21 cellular contexts compared by ENCODE assay signal in the genomic region with DNA sequence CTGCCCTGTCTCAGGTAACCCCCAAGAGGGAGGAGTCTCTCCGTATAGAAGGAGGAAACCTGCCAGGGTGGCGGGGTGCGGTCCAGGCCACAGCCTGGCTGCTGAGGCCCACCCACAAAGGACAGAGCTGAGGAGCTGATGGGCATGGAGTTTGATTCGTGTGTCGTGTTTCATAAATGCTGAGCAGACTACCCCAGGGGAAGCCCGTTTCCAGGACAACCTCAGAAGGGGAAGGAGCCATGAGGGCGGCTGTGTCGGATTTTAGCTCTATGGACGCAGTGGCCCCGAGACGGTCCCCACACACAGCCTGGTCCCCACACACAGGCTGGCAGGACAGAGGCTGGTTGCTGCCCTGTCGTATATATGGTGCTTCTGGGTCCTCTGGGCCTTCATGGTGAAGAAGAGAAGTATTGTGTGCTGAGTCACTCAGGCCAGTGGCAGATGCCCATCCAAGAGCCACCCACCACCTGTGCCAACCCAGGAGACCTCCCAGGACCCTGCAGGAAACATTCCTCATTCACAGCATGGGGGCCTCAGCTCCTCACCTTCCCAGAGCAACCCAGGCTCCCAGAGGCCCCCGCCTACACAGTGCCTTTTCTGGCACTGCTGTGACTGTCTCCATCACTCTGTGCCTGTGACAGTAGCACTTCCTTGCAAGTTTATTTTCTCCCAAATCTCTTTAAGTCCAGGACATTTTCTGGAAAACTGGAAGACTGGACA.
"Had no signal": no experiment of that assay in that cellular context is flagged by ENCODE, and none has a peak within 500 bp of the region (broad histone marks: within the 10 kb centered on the region; RNA-seq: fewer than 3 reads in every experiment).

No MANE protein-coding gene starts in this region.

- H3K27ac Mint-ChIP-seq: activated CD4-positive, alpha-beta memory T cell treated with anti-CD3 and anti-CD28 coated beads for 36 hours; activated CD8-positive, alpha-beta memory T cell treated with anti-CD3 and anti-CD28 coated beads, Interleukin-2, amount 10 ng/mL, durations not matched to agents 7 days and 5 days; mesothelial cell of epicardium; stimulated activated naive CD8-positive, alpha-beta T cell treated with anti-CD3 and anti-CD28 coated beads, Interleukin-15, Interleukin-2, amounts not matched to agents 100 ng/mL and 50 ng/mL, for 24 hours had no signal

- H3K27me3 Mint-ChIP-seq: activated CD4-positive, alpha-beta memory T cell treated with anti-CD3 and anti-CD28 coated beads for 36 hours; activated CD8-positive, alpha-beta memory T cell treated with anti-CD3 and anti-CD28 coated beads, Interleukin-2, amount 10 ng/mL, durations not matched to agents 7 days and 5 days; central memory CD8-positive, alpha-beta T cell; stimulated activated naive CD8-positive, alpha-beta T cell treated with anti-CD3 and anti-CD28 coated beads, Interleukin-15, Interleukin-2, amounts not matched to agents 100 ng/mL and 50 ng/mL, for 24 hours had no signal

- H2AFZ ChIP-seq: parathyroid adenoma had no signal

- H3K4me3 ChIP-seq: testis, upper lobe of left lung had no signal

- H3K36me3 ChIP-seq: upper lobe of left lung had no signal

- H3K4me1 Mint-ChIP-seq: neural crest cell had no signal

- H3K27ac ChIP-seq: parathyroid adenoma, VCaP had no signal

- H3K36me3 Mint-ChIP-seq: activated CD4-positive, alpha-beta memory T cell treated with anti-CD3 and anti-CD28 coated beads for 36 hours; activated CD8-positive, alpha-beta memory T cell treated with anti-CD3 and anti-CD28 coated beads, Interleukin-2, amount 10 ng/mL, durations not matched to agents 7 days and 5 days; brain; mesothelial cell of epicardium had no signal

- H3K79me2 ChIP-seq: parathyroid adenoma had no signal

- H3K9ac ChIP-seq: parathyroid adenoma had no signal

- H3K9me3 ChIP-seq: testis had no signal

- H3K4me3 Mint-ChIP-seq: activated CD4-positive, alpha-beta memory T cell treated with anti-CD3 and anti-CD28 coated beads for 36 hours; activated CD8-positive, alpha-beta memory T cell treated with anti-CD3 and anti-CD28 coated beads, Interleukin-2, amount 10 ng/mL, durations not matched to agents 7 days and 5 days; brain; central memory CD8-positive, alpha-beta T cell; mesothelial cell of epicardium; neural crest cell; stimulated activated naive CD8-positive, alpha-beta T cell treated with anti-CD3 and anti-CD28 coated beads, Interleukin-15, Interleukin-2, amounts not matched to agents 100 ng/mL and 50 ng/mL, for 24 hours had no signal

- DNase-seq: activated CD4-positive, alpha-beta memory T cell treated with anti-CD3 and anti-CD28 coated beads for 36 hours; activated CD4-positive, alpha-beta T cell treated with anti-CD3 and anti-CD28 coated beads for 1 hour; activated CD8-positive, alpha-beta memory T cell treated with anti-CD3 and anti-CD28 coated beads, Interleukin-2, amount 10 ng/mL, durations not matched to agents 7 days and 5 days; activated naive CD4-positive, alpha-beta T cell treated with anti-CD3 and anti-CD28 coated beads, Interleukin-2, amount 50 U/mL, for 16 hours; activated T-cell treated with anti-CD3 and anti-CD28 coated beads, Interleukin-2, amount 50 U/mL, for 1 hour; cortex of kidney; effector CD8-positive, alpha-beta T cell; foreskin fibroblast; stimulated activated CD4-positive, alpha-beta T cell treated with anti-CD3 and anti-CD28 coated beads, Interleukin-15, amount 100 ng/mL, for 24 hours; stimulated activated CD4-positive, alpha-beta T cell treated with anti-CD3 and anti-CD28 coated beads, Interleukin-4, amount 100 ng/mL, for 1 hour; T-helper 1 cell; testis; upper lobe of left lung had no signal

- H3K9me3 Mint-ChIP-seq: activated CD4-positive, alpha-beta memory T cell treated with anti-CD3 and anti-CD28 coated beads for 36 hours; central memory CD8-positive, alpha-beta T cell; mesothelial cell of epicardium; neural crest cell; stimulated activated naive CD8-positive, alpha-beta T cell treated with anti-CD3 and anti-CD28 coated beads, Interleukin-15, Interleukin-2, amounts not matched to agents 100 ng/mL and 50 ng/mL, for 24 hours had no signal

- ATAC-seq: activated CD8-positive, alpha-beta memory T cell treated with anti-CD3 and anti-CD28 coated beads, Interleukin-2, amount 10 ng/mL, durations not matched to agents 7 days and 5 days; SK-N-SH treated with all-trans-retinoic acid at 6 μM for 48 hours had no signal

- H3K27me3 ChIP-seq: testis, upper lobe of left lung had no signal

- H3K4me1 ChIP-seq: parathyroid adenoma had no signal
